In genomic region chr7:128164061-128164954, GRCh38 we compare ENCODE assay signal across 11 cellular contexts.
DNase-seq lines count a peak whose midpoint lies in the region; ATAC-seq and TF ChIP-seq lines count a peak whose summit lies in the region.
"Had no signal": no experiment of that assay in that cellular context is flagged by ENCODE, and none has a peak within 500 bp of the region (broad histone marks: within the 10 kb centered on the region; RNA-seq: fewer than 3 reads in every experiment).

No MANE protein-coding gene starts in this region.

- no peak overlapping the region for H3K4me3 ChIP-seq in choroid plexus epithelial cell (ENCODE audit: low read depth, low read length)

- no peak for TF ChIP-seq CTCF in choroid plexus epithelial cell (conservative IDR thresholded peaks at IDR 0.05; ENCODE audit: low read depth, low read length)

- TF ChIP-seq EP300 in Ishikawa (IDR thresholded peaks at IDR 0.05; ENCODE audit: borderline replicate concordance) = 0 out of 2 replicates have a peak, but pooled peaks have one; percentile 36

- H3K4me1 Mint-ChIP-seq in immature natural killer cell = peaks cover 11 to 22% of the 10 kb centered on the region in 2 donors

- H3K27ac Mint-ChIP-seq in immature natural killer cell = no peak overlapping the region

- H3K4me3 Mint-ChIP-seq in immature natural killer cell = no peak overlapping the region

- peaks cover 14 to 43% (median 23%) of the 10 kb centered on the region in 3 donors for H3K27me3 Mint-ChIP-seq in immature natural killer cell (ENCODE audit: low read depth in 3 of 3)

- no peak for ATAC-seq in GM18907 (IDR thresholded peaks at IDR 0.05; ENCODE audit: unreplicated experiment)

- H3K9me3 Mint-ChIP-seq in immature natural killer cell = peaks cover 0 to 5% (median 0%) of the 10 kb centered on the region in 6 donors

- DNase-seq in ELF-1 (ENCODE audit: low read depth, low spot score) = peak; percentile 89
- DNase-seq in choroid plexus epithelial cell (ENCODE audit: low read depth) = peak; percentile 72
- DNase-seq in myocyte (ENCODE audit: low read depth) = peak; percentile 84
- no peak for DNase-seq in activated naive CD4-positive, alpha-beta T cell treated with Interleukin-2 at 50 U/mL for 16 hours
- DNase-seq in OCI-M2 (lab: John Stamatoyannopoulos, UW; ENCODE audit: unreplicated experiment) = no peak
- DNase-seq in immature natural killer cell = no peak
- DNase-seq: effector CD4-positive, alpha-beta T cell; Karpas-422; stimulated activated CD4-positive, alpha-beta T cell treated with anti-CD3 and anti-CD28 coated beads, Interleukin-4, amount 100 ng/mL, for 4 hours had no signal

- H3K36me3 Mint-ChIP-seq in immature natural killer cell = peaks cover 0 to 4% (median 0%) of the 10 kb centered on the region in 3 donors

- 0 out of 2 replicates have a peak, but pooled peaks have one; percentile 19 for TF ChIP-seq RAD21 in Ishikawa (IDR thresholded peaks at IDR 0.05; ENCODE audit: low read depth)

TF ChIP-seq in Ishikawa, 13 proteins besides CTCF, POLR2A, EP300 and RAD21:
- TF ChIP-seq ZBTB7A (IDR thresholded peaks at IDR 0.05; ENCODE audit: low read depth) (no peak), TEAD4 (IDR thresholded peaks at IDR 0.05) (peak; percentile 91), REST (IDR thresholded peaks at IDR 0.05; ENCODE audit: low read depth) (0 out of 2 replicates have a peak, but pooled peaks have one; percentile 24), USF1 (IDR thresholded peaks at IDR 0.05) (no peak), CEBPB (IDR thresholded peaks at IDR 0.05) (no peak), EGR1 (IDR thresholded peaks at IDR 0.05) (no peak), YY1 (IDR thresholded peaks at IDR 0.05; ENCODE audit: low read depth) (no peak), TAF1 (IDR thresholded peaks at IDR 0.05; ENCODE audit: low read depth) (no peak), TCF12 (IDR thresholded peaks at IDR 0.05; ENCODE audit: low read depth) (peak; percentile 58), MAX (IDR thresholded peaks at IDR 0.05) (no peak; the same call in 1 of the 2 replicates), FOXM1 (IDR thresholded peaks at IDR 0.05; ENCODE audit: borderline replicate concordance, low read depth) (no peak), NFIC (IDR thresholded peaks at IDR 0.05) (peak; percentile 72)
TF ChIP-seq in Ishikawa: peak in this region for 4.

Comparison
In these comparisons a context has a peak if more than half of its experiments do, and no peak if none do; other contexts are left out.
1. DNase-seq: peak in ELF-1 (single experiment), choroid plexus epithelial cell (single experiment) and myocyte (single experiment); none in activated naive CD4-positive, alpha-beta T cell treated with Interleukin-2 at 50 U/mL for 16 hours (single experiment), OCI-M2 (single experiment) and immature natural killer cell (0 of 3).